In the genomic region with DNA sequence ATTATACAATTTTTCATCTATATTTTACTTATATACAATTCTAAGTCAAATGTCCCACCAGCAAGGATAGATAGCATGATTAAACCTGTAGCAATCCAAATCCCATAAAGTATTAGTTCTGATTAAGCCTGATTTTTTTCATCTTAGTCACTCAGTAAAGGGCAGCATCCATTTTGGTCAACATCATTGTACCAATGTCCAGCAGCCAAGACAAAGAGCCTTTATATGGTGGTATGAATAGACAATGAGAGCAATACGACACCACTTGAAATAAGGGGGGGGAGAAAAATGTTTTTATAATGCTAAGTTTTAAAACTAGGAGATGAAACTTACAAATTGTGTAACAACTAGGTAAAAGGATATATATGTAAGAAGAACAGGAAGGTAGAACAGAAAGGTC, we compare ENCODE assay signal across 18 cellular contexts. TPM values are rescaled to one million over a fixed set of nuclear protein-coding genes. Genes with fewer than 3 reads are reported as not detected.
A peak's percentile ranks its signal among the peaks of the same experiment; 100 is the strongest.
DNase-seq lines count a peak whose midpoint lies in the region; ATAC-seq and TF ChIP-seq lines count a peak whose summit lies in the region.
"Had no signal": no experiment of that assay in that cellular context is flagged by ENCODE, and none has a peak within 500 bp of the region (broad histone marks: within the 10 kb centered on the region; RNA-seq: fewer than 3 reads in every experiment).

No MANE protein-coding gene starts in this region.

- peaks cover 100% of the 10 kb centered on the region for H3K79me2 ChIP-seq in GM23338 (replicated peaks; ENCODE audit: insufficient read depth)

- H3K27me3 Mint-ChIP-seq in GM23338 (ENCODE audit: insufficient read depth, low read depth, poor library complexity) (peaks cover 8% of the 10 kb centered on the region), glutamatergic neuron (ENCODE audit: unreplicated experiment) (peaks cover 1% of the 10 kb centered on the region)
- H3K27me3 Mint-ChIP-seq: dendritic cell treated with granulocyte-macrophage colony-stimulating factor and Interleukin-4, amounts not matched to agents 40 ng/mL and 50 ng/mL, for 4 days had no signal

- H3K4me1 Mint-ChIP-seq in GM23338, result peaks cover 70% of the 10 kb centered on the region
- H3K4me1 Mint-ChIP-seq in glutamatergic neuron (ENCODE audit: low read depth, unreplicated experiment), result peaks cover 5% of the 10 kb centered on the region

- H3K4me3 ChIP-seq in GM23338 (no peak overlapping the region), aorta (ENCODE audit: low read length in 2 of 2) (no peak overlapping the region), BE2C (ENCODE audit: low read depth, low read length) (no peak overlapping the region)
- H3K4me3 ChIP-seq: prostate gland, skin epidermis, tibial artery had no signal

- H3K27ac Mint-ChIP-seq in GM23338 (peak overlapping the region; percentile 58; the same call in 1 of the 2 replicates), glutamatergic neuron (ENCODE audit: unreplicated experiment) (peak overlapping the region; percentile 14)
- H3K27ac Mint-ChIP-seq: dendritic cell treated with granulocyte-macrophage colony-stimulating factor and Interleukin-4, amounts not matched to agents 40 ng/mL and 50 ng/mL, for 4 days; T-helper 1 cell treated with Interleukin-12 subunit alpha and Interleukin-12 subunit beta and Interleukin-4 antibody, amounts not matched to agents 30 μg/mL and 1 μg/mL, for 36 hours had no signal

- H3K27me3 ChIP-seq in GM23338 (ENCODE audit: insufficient read depth), result no peaks in the 10 kb centered on the region
- no peaks in the 10 kb centered on the region for H3K27me3 ChIP-seq in aorta (ENCODE audit: control insufficient read depth in 1 of 2, insufficient read depth in 2 of 2, low read length in 1 of 2)
- H3K27me3 ChIP-seq in BE2C, result no peaks in the 10 kb centered on the region
- H3K27me3 ChIP-seq: tibial artery had no signal

- ATAC-seq in GM23338 (no peak), aorta (ENCODE audit: low FRiP score) (no peak), GM19455 (IDR thresholded peaks at IDR 0.05; ENCODE audit: unreplicated experiment) (no peak)

- H3K4me3 Mint-ChIP-seq in GM23338 (no peak overlapping the region), glutamatergic neuron (ENCODE audit: unreplicated experiment) (no peak overlapping the region)
- H3K4me3 Mint-ChIP-seq: dendritic cell treated with granulocyte-macrophage colony-stimulating factor and Interleukin-4, amounts not matched to agents 40 ng/mL and 50 ng/mL, for 4 days; T-helper 1 cell treated with Interleukin-12 subunit alpha and Interleukin-12 subunit beta and Interleukin-4 antibody, amounts not matched to agents 30 μg/mL and 1 μg/mL, for 36 hours had no signal

- peaks cover 44% of the 10 kb centered on the region; the same call in 1 of the 2 replicates for H4K20me1 ChIP-seq in GM23338 (replicated peaks; ENCODE audit: insufficient read depth)

- no peaks in the 10 kb centered on the region for H3K9me2 ChIP-seq in GM23338 (ENCODE audit: insufficient read depth)

- H3K9me3 ChIP-seq in aorta (ENCODE audit: control insufficient read depth, low read length) (no peaks in the 10 kb centered on the region), BE2C (no peaks in the 10 kb centered on the region)
- H3K9me3 ChIP-seq: Caco-2, prostate gland, tibial artery had no signal

- no peaks in the 10 kb centered on the region for H3F3A ChIP-seq in GM23338 (replicated peaks; ENCODE audit: low read depth)

- DNase-seq in GM23338 (ENCODE audit: low spot score), result no peak
- peak; percentile 43 for DNase-seq in RPMI7951 (ENCODE audit: low read depth)
- no peak for DNase-seq in glutamatergic neuron
- peak; percentile 83 for DNase-seq in putamen (ENCODE audit: low spot score)
- DNase-seq in aorta, result no peak
- DNase-seq in BE2C, result no peak
- DNase-seq: activated effector memory CD4-positive, alpha-beta T cell treated with Interleukin-2 at 50 U/mL for 16 hours; Caco-2; left colon; NCI-H1417 treated with DMSO at 0.1 percent for 48 hours; SIG-M5; stimulated activated naive CD4-positive, alpha-beta T cell; tibial artery had no signal

- H3K4me2 ChIP-seq in GM23338, result no peak overlapping the region

- H3K4me1 ChIP-seq in GM23338 (ENCODE audit: insufficient read depth), result peaks cover 73% of the 10 kb centered on the region
- peaks cover 0 to 3% of the 10 kb centered on the region in 2 donors for H3K4me1 ChIP-seq in aorta (ENCODE audit: control insufficient read depth in 1 of 2, insufficient read depth in 2 of 2, low read length in 2 of 2)
- H3K4me1 ChIP-seq in BE2C, result no peaks in the 10 kb centered on the region
- H3K4me1 ChIP-seq: prostate gland had no signal

- 91 to 95% methylated on average over 1 of the region's 1 CpG for WGBS in aorta, 2 donors

- H3K36me3 ChIP-seq in GM23338 (ENCODE audit: insufficient read depth) (no peaks in the 10 kb centered on the region; the same call in 1 of the 2 replicates), aorta (ENCODE audit: control insufficient read depth in 1 of 2, insufficient read depth in 2 of 2, low read length in 1 of 2) (no peaks in the 10 kb centered on the region), BE2C (no peaks in the 10 kb centered on the region)
- H3K36me3 ChIP-seq: prostate gland, tibial artery had no signal

- no peak overlapping the region for H2AFZ ChIP-seq in GM23338

- TF ChIP-seq CTCF in GM23338 (conservative IDR thresholded peaks at IDR 0.05; ENCODE audit: low read depth in 2 of 2), result no peak
- TF ChIP-seq CTCF in glutamatergic neuron (IDR thresholded peaks at IDR 0.05; ENCODE audit: partially characterized antibody, unreplicated experiment), result no peak
- TF ChIP-seq CTCF in BE2C (IDR thresholded peaks at IDR 0.05; ENCODE audit: low read depth, low read length), result no peak

- H3K9me3 Mint-ChIP-seq in GM23338 (peaks cover 14% of the 10 kb centered on the region), glutamatergic neuron (ENCODE audit: unreplicated experiment) (no peaks in the 10 kb centered on the region)
- H3K9me3 Mint-ChIP-seq: dendritic cell treated with granulocyte-macrophage colony-stimulating factor and Interleukin-4, amounts not matched to agents 40 ng/mL and 50 ng/mL, for 4 days; T-helper 1 cell treated with Interleukin-12 subunit alpha and Interleukin-12 subunit beta and Interleukin-4 antibody, amounts not matched to agents 30 μg/mL and 1 μg/mL, for 36 hours had no signal

- H3K36me3 Mint-ChIP-seq in GM23338 (ENCODE audit: low read depth) (peaks cover 30% of the 10 kb centered on the region), glutamatergic neuron (ENCODE audit: unreplicated experiment) (no peaks in the 10 kb centered on the region)

- intact Hi-C loops in aorta (cut with DNase I), result no loop called here

- H3K27ac ChIP-seq in GM23338 (ENCODE audit: low read depth) (no peak overlapping the region), aorta (ENCODE audit: low read depth in 1 of 2, low read length in 2 of 2) (no peak overlapping the region)
- H3K27ac ChIP-seq: prostate gland, skin epidermis, tibial artery had no signal

TF ChIP-seq in GM23338, 12 proteins besides CTCF, POLR2A, EP300 and RAD21 (continues in another document):
- no peak for TF ChIP-seq STAT1 (IDR thresholded peaks at IDR 0.05; ENCODE audit: unreplicated experiment)

RNA-seq across cellular contexts. Expression of gene ZNF644, which starts 7.4 kb away (rescaled TPM):
- 103 and 112 TPM in 2 replicates for total RNA-seq in GM23338 (2014; rRNA removed; shearing (Covaris generic))
- polyA plus RNA-seq in GM23338 (2016; fragmentation: Nextera tagmentation; extraction: Ambion mirVana) (80.3 and 101 TPM in 2 replicates), aorta (10 to 100 TPM; 12.0 to 16.7 TPM)
- 53.1 and 59.8 TPM in 2 replicates for total RNA-seq in RPMI7951 (2014; rRNA removed; shearing (Covaris generic))
- total RNA-seq in glutamatergic neuron (ENCODE audit: unreplicated experiment) (76.6 TPM), aorta (10 to 100 TPM; 63.2 to 82.3 TPM)
- 25.4 TPM for polyA plus RNA-seq in BE2C (2012; ENCODE audit: insufficient read depth, insufficient read length, low read depth)

Comparison
In these comparisons a context has a peak if more than half of its experiments do, and no peak if none do; other contexts are left out.
1. DNase-seq: peak in RPMI7951 (single experiment) and putamen (single experiment); none in GM23338 (single experiment), glutamatergic neuron (single experiment), aorta (0 of 2) and BE2C (single experiment).